Comparison of ENCODE assay signal across 8 cellular contexts in the genomic region with DNA sequence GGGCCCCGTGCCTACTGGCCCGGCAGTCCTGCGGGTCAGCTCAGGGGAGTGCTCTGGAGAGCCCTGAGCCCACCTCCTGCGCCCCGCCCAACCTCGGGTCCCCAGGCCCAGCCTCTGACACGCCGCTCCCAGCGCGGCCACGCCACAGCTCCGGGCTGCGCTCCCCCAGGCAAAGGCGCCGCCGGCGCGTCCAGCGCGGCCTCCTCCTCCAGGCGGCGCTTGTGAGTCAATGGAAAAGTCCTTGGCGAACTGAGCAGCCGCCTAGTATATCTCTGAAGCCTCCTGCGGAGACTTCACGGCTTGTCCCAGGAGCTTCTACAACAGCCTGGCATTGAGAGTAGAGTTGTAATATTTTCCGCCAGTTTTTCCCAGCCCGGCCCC. TPM values are rescaled to one million over a fixed set of nuclear protein-coding genes. Genes with fewer than 3 reads are reported as not detected.
A peak's percentile ranks its signal among the peaks of the same experiment; 100 is the strongest.
DNase-seq lines count a peak whose midpoint lies in the region; ATAC-seq, FAIRE-seq and TF ChIP-seq lines count a peak whose summit lies in the region.

No MANE protein-coding gene starts in this region.

- TF ChIP-seq RAD21 in GM12878 (IDR thresholded peaks at IDR 0.05; ENCODE audit: insufficient read depth, low read depth, low read length), result peak; percentile 40; the same call in 1 of the 2 replicates

- ATAC-seq in GM12878 (peak; percentile 58), GM21529 (IDR thresholded peaks at IDR 0.05; ENCODE audit: unreplicated experiment) (no peak)

- H3K27me3 ChIP-seq in GM12878 (replicated peaks in 1 of 2; ENCODE audit: control insufficient read depth in 2 of 2, insufficient read depth in 2 of 2, low read length in 1 of 2), result peaks cover 5 to 9% of the 10 kb centered on the region in 2 experiments; a peak in 3 of 4 replicates
- H3K27me3 ChIP-seq in sigmoid colon, result peaks cover 24 to 45% (median 33%) of the 10 kb centered on the region in 3 donors

- intact Hi-C loops in GM12878 (cut with micrococcal nuclease; ENCODE audit: unreplicated experiment) (no loop called here), sigmoid colon (cut with DNase I) (loop anchor here (1.0 to 10.0 kb wide), 3 partner anchors 29 to 352 kb away; a partner anchor contains a TSS)

- 12% methylated on average over 27 of the region's 28 CpGs for WGBS in GM12878 (ENCODE audit: insufficient coverage, insufficient replicate concordance, low lambda C conversion rate, missing lambda C conversion rate)
- 1 to 2% methylated on average over 28 of the region's 28 CpGs for WGBS in sigmoid colon, 2 donors

- no peaks in the 10 kb centered on the region for H3K4me1 ChIP-seq in GM12878 (ENCODE audit: control insufficient read depth, insufficient read depth, low read length)
- peaks cover 0 to 33% (median 23%) of the 10 kb centered on the region in 4 donors for H3K4me1 ChIP-seq in sigmoid colon

- no TSS peak for BruUV-seq in GM12878 (replicated peaks; lab: Mats Ljungman, UMichigan)

- H3K9ac ChIP-seq in GM12878 (ENCODE audit: control insufficient read depth, insufficient read depth, low read length), result no peak overlapping the region

- TF ChIP-seq POLR2A in GM12878 (IDR thresholded peaks at IDR 0.05; ENCODE audit: low read depth, low read length) (no peak), sigmoid colon (IDR thresholded peaks at IDR 0.05) (no peak)

- H3K4me2 ChIP-seq in GM12878 (ENCODE audit: control insufficient read depth, insufficient read depth), result no peak overlapping the region

- in situ Hi-C loops in GM12878 (cut with MboI), result no loop called here

- POLR2A ChIA-PET in GM12878 (lab: Charles Lee), result no interaction called here

- CTCF ChIA-PET in GM12878 (lab: Yijun Ruan, JAX), result interaction anchor here (0.6 kb wide), 1 partner anchor 666 kb away, joined by 3 read pairs; no protein-coding TSS in a partner anchor

- TF ChIP-seq EP300 in GM12878 (IDR thresholded peaks at IDR 0.05; ENCODE audit: borderline replicate concordance in 1 of 2, control insufficient read depth in 1 of 2, low read depth in 2 of 2, low read length in 2 of 2) (no peak), sigmoid colon (IDR thresholded peaks at IDR 0.05) (no peak)

- H3K4me3 ChIP-seq in GM12878, result no peak overlapping the region
- peak overlapping the region; percentile 37 to 65 (median 54) for H3K4me3 ChIP-seq in sigmoid colon

- peak; percentile 28 to 42 (median 40); a peak in 4 of 6 replicates for TF ChIP-seq CTCF in GM12878 (IDR thresholded peaks at IDR 0.05 in 2 of 3, conservative IDR thresholded peaks at IDR 0.05 in 1 of 3; ENCODE audit: control insufficient read depth in 2 of 3, extremely low read depth in 1 of 3, insufficient read depth in 1 of 3, low read depth in 3 of 3, low read length in 3 of 3)
- TF ChIP-seq CTCF in sigmoid colon (IDR thresholded peaks at IDR 0.05), result peak; percentile 58 to 87 (median 77)

- no peaks in the 10 kb centered on the region for H3K79me2 ChIP-seq in GM12878 (ENCODE audit: control insufficient read depth, insufficient read depth, low read length)

- FAIRE-seq in GM12878 (lab: Jason Lieb, UNC), result no peak

- SMC1A ChIA-PET in GM12878 (lab: Charles Lee; ENCODE audit: uncharacterized antibody, unreplicated experiment), result interaction anchor here (0.5 kb wide), 1 partner anchor 336 kb away, joined by 3 read pairs; no protein-coding TSS in a partner anchor

- DNase-seq in GM04503 (ENCODE audit: low read depth) (peak; percentile 11), HT-29 (ENCODE audit: low spot score) (peak; percentile 84), T-helper 9 cell (peak; percentile 63), GM12878 (ENCODE audit: low read depth, low spot score) (no peak), iPS DF 4.7 (ENCODE audit: extremely low read depth, low spot score) (peak; percentile 60), sigmoid colon (peak; percentile 87), NCI-H524 treated with DMSO at 0.1 percent for 48 hours (lab: John Stamatoyannopoulos, UW) (no peak)

- no peak overlapping the region for H3K27ac ChIP-seq in GM12878 (ENCODE audit: control insufficient read depth, insufficient read depth)
- H3K27ac ChIP-seq in sigmoid colon, result peak overlapping the region; percentile 35 to 70 (median 46)

- no peaks in the 10 kb centered on the region; the same call in 2 of the 3 replicates for H3K9me3 ChIP-seq in GM12878 (replicated peaks; ENCODE audit: control insufficient read depth, insufficient read depth, low read length)
- no peaks in the 10 kb centered on the region for H3K9me3 ChIP-seq in sigmoid colon

- RAD21 ChIA-PET in GM12878 (lab: Charles Lee; ENCODE audit: unreplicated experiment), result no interaction called here

- no peak overlapping the region for H2AFZ ChIP-seq in GM12878 (ENCODE audit: control insufficient read depth, low read depth, low read length)

- H4K20me1 ChIP-seq in GM12878 (ENCODE audit: control insufficient read depth, insufficient read depth), result no peaks in the 10 kb centered on the region

- no peaks in the 10 kb centered on the region for H3K36me3 ChIP-seq in GM12878 (ENCODE audit: control insufficient read depth in 2 of 2, insufficient read depth in 2 of 2, low read length in 1 of 2)
- no peaks in the 10 kb centered on the region for H3K36me3 ChIP-seq in sigmoid colon

TF ChIP-seq in GM12878, 131 proteins besides CTCF, POLR2A, EP300 and RAD21:
- TF ChIP-seq, protein P1, sequence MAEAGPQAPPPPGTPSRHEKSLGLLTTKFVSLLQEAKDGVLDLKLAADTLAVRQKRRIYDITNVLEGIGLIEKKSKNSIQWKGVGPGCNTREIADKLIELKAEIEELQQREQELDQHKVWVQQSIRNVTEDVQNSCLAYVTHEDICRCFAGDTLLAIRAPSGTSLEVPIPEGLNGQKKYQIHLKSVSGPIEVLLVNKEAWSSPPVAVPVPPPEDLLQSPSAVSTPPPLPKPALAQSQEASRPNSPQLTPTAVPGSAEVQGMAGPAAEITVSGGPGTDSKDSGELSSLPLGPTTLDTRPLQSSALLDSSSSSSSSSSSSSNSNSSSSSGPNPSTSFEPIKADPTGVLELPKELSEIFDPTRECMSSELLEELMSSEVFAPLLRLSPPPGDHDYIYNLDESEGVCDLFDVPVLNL (IDR thresholded peaks at IDR 0.05; ENCODE audit: low read depth, low read length), result no peak
- TF ChIP-seq, protein P2, sequence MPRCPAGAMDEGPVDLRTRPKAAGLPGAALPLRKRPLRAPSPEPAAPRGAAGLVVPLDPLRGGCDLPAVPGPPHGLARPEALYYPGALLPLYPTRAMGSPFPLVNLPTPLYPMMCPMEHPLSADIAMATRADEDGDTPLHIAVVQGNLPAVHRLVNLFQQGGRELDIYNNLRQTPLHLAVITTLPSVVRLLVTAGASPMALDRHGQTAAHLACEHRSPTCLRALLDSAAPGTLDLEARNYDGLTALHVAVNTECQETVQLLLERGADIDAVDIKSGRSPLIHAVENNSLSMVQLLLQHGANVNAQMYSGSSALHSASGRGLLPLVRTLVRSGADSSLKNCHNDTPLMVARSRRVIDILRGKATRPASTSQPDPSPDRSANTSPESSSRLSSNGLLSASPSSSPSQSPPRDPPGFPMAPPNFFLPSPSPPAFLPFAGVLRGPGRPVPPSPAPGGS (IDR thresholded peaks at IDR 0.05; ENCODE audit: borderline replicate concordance, insufficient read depth, low read depth, low read length, poor library complexity, severe bottlenecking), result no peak
- TF ChIP-seq GABPA (IDR thresholded peaks at IDR 0.05; ENCODE audit: low read depth), result no peak
- TF ChIP-seq ZNF217 (IDR thresholded peaks at IDR 0.05), result no peak

RNA-seq across cellular contexts. Expression of a gene that starts 29.5 kb away (rescaled TPM):
- 13.1 and 15.4 TPM in 2 replicates for total RNA-seq in HT-29 (2014; rRNA removed; shearing (Covaris generic))
- total RNA-seq in GM12878 (2013; cell fraction: nucleolus; rRNA removed), result 19.6 and 21.5 TPM in 2 replicates
- total RNA-seq in GM12878 (2014; rRNA removed) (19.0 and 22.2 TPM in 2 replicates), GM12878 (2014; rRNA removed; fragmentation: Illumina TruSeq; extraction: Trizol) (30.4 and 33.0 TPM in 2 replicates), GM12878 (2021) (21.2 and 22.9 TPM in 2 replicates), sigmoid colon (10 to 100 TPM; 12.2 to 14.3 (median 13.3) TPM)
- 12.0 TPM for polyA plus RNA-seq in GM12878 (2011; ENCODE audit: low read depth)
- polyA plus RNA-seq in GM12878 (2011; rRNA removed) (7.6 and 8.9 TPM in 2 replicates), GM12878 (2014; fragmentation: Illumina TruSeq; extraction: Trizol) (28.7 and 33.5 TPM in 2 replicates), GM12878 (2014; fragmentation: Nextera tagmentation; extraction: Ambion mirVana) (10 to 100 TPM; 10.1 to 16.8 TPM), GM12878 (2014; rRNA removed) (14.9 and 16.2 TPM in 2 replicates), GM12878 (2016; fragmentation: Nextera tagmentation; extraction: Ambion mirVana) (10 to 100 TPM; 30.6 to 33.6 TPM), sigmoid colon (10 to 100 TPM in 1 of 3 donors, 1 to 10 TPM in 2; 5.4 to 11.6 (median 5.5) TPM)
- 3.8 and 5.6 TPM in 2 replicates for polyA plus RNA-seq in GM12878 (2011; cell fraction: cytosol; rRNA removed)
- polyA plus RNA-seq in GM12878 (2011; cell fraction: nucleus; rRNA removed), result 4.9 and 8.3 TPM in 2 replicates
- 13.4 and 13.6 TPM in 2 replicates for polyA plus RNA-seq in GM12878 (2012)
- polyA minus RNA-seq in GM12878 (2011; rRNA and poly(A)+ RNA removed), result 7.7 and 8.9 TPM in 2 replicates
- 4.1 and 6.4 TPM in 2 replicates for polyA minus RNA-seq in GM12878 (2011; cell fraction: cytosol; rRNA and poly(A)+ RNA removed)
- polyA minus RNA-seq in GM12878 (2011; cell fraction: nucleus; rRNA and poly(A)+ RNA removed), result 4.5 and 6.1 TPM in 2 replicates

Comparison
In these comparisons a context has a peak if more than half of its experiments do, and no peak if none do; other contexts are left out.
1. DNase-seq: peak in GM04503 (single experiment), HT-29 (single experiment), T-helper 9 cell (single experiment), iPS DF 4.7 (single experiment) and sigmoid colon (single experiment); none in GM12878 (single experiment) and NCI-H524 treated with DMSO at 0.1 percent for 48 hours (single experiment).